In the genomic region with DNA sequence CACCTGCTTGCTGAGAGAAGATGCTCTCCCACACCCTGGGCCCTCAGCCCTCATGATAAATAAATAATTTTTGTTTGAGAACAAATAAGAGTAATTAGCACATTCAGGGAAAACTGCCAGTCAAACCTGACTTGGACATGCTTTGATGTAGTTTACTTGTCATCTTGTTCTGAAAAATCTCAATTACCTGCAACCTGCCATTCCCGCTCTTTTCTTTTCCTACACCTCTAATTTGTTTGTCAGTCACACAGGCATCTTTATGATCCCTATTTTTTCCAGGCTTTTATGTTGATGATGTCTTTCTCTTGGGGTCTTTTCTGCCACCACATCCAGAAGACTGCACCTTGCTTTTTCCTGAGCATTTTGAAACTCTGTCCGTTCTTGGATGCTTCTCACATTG, we compare ENCODE assay signal across 24 cellular contexts. TPM values are rescaled to one million over a fixed set of nuclear protein-coding genes. Genes with fewer than 3 reads are reported as not detected.
"Had no signal": no experiment of that assay in that cellular context is flagged by ENCODE, and none has a peak within 500 bp of the region (broad histone marks: within the 10 kb centered on the region; RNA-seq: fewer than 3 reads in every experiment).

No MANE protein-coding gene starts in this region.

- H3K9me3 ChIP-seq: ascending aorta, breast epithelium, esophagus squamous epithelium, heart right ventricle, thyroid gland had no signal

- H3K27ac ChIP-seq: ascending aorta, breast epithelium, thyroid gland had no signal

- H3K9me3 Mint-ChIP-seq: natural killer cell treated with Interleukin-12 subunit alpha and Interleukin-12 subunit beta and Interleukin-15 and Interleukin-18, amount 100 ng/mL, for 72 hours had no signal

- H3K27me3 ChIP-seq: ascending aorta, breast epithelium, heart right ventricle, thyroid gland had no signal

- H3K36me3 Mint-ChIP-seq: natural killer cell treated with Interleukin-12 subunit alpha and Interleukin-12 subunit beta and Interleukin-15 and Interleukin-18, amount 100 ng/mL, for 72 hours had no signal

- H3K27ac Mint-ChIP-seq: natural killer cell treated with Interleukin-12 subunit alpha and Interleukin-12 subunit beta and Interleukin-15 and Interleukin-18, amount 100 ng/mL, for 72 hours; progenitor cell of endocrine pancreas had no signal

- H3K4me3 Mint-ChIP-seq: natural killer cell treated with Interleukin-12 subunit alpha and Interleukin-12 subunit beta and Interleukin-15 and Interleukin-18, amount 100 ng/mL, for 72 hours had no signal

- H3K36me3 ChIP-seq: ascending aorta, breast epithelium, esophagus squamous epithelium, heart right ventricle, thyroid gland had no signal

- H3K4me3 ChIP-seq: ascending aorta, breast epithelium, esophagus squamous epithelium, heart right ventricle, thyroid gland had no signal

- ATAC-seq: natural killer cell treated with Interleukin-12 subunit alpha and Interleukin-12 subunit beta and Interleukin-15 and Interleukin-18, amount 100 ng/mL, for 72 hours had no signal

- DNase-seq: activated CD4-positive, alpha-beta T cell treated with anti-CD3 and anti-CD28 coated beads, Interleukin-2, amount 50 U/mL, for 1 hour; activated CD4-positive, CD25-positive, alpha-beta regulatory T cell treated with anti-CD3 and anti-CD28 coated beads, Interleukin-2, amount 50 U/mL, for 72 hours; activated CD8-positive, alpha-beta memory T cell treated with anti-CD3 and anti-CD28 coated beads, Interleukin-2, amount 50 U/mL, for 48 hours; activated effector memory CD4-positive, alpha-beta T cell treated with Interleukin-2 at 50 U/mL for 16 hours; activated naive CD4-positive, alpha-beta T cell treated with anti-CD3 and anti-CD28 coated beads, Interleukin-2, amount 50 U/mL, for 16 hours; activated T-cell treated with anti-CD3 and anti-CD28 coated beads, Interleukin-2, amount 50 U/mL, for 48 hours; cortex of kidney; effector CD4-positive, alpha-beta T cell; esophagus squamous epithelium; heart right ventricle; left ventricle myocardium superior; mesendoderm; nucleus accumbens; stimulated activated CD4-positive, alpha-beta T cell treated with anti-CD3 and anti-CD28 coated beads, Interleukin-2, amount 100 ng/mL, for 24 hours; stimulated activated naive CD4-positive, alpha-beta T cell treated with Interleukin-2 at 50 U/mL for 16 hours; T1000; thyroid gland had no signal

- H3K4me1 ChIP-seq: breast epithelium, esophagus squamous epithelium, thyroid gland had no signal

RNA-seq across cellular contexts. Expression of a gene that starts 28.6 kb away (rescaled TPM):
- total RNA-seq: natural killer cell treated with Interleukin-12 subunit alpha and Interleukin-12 subunit beta and Interleukin-15 and Interleukin-18, amount 100 ng/mL, for 72 hours had no signal

RNA-seq across cellular contexts. Expression of a gene that starts 45.4 kb away (rescaled TPM):
- total RNA-seq: ascending aorta; breast epithelium; esophagus squamous epithelium; heart right ventricle; left ventricle myocardium superior; natural killer cell treated with Interleukin-12 subunit alpha and Interleukin-12 subunit beta and Interleukin-15 and Interleukin-18, amount 100 ng/mL, for 72 hours; progenitor cell of endocrine pancreas; subcutaneous adipose tissue; T-helper 1 cell treated with Interleukin-12 subunit alpha and Interleukin-12 subunit beta and Interleukin-4 antibody, amounts not matched to agents 30 ng/mL and 1 ng/mL, for 36 hours; thyroid gland; urinary bladder had no signal
- polyA plus RNA-seq: heart right ventricle, urinary bladder had no signal
